In genomic region chr7:145633513-145633912, GRCh38 we compare ENCODE assay signal across 23 cellular contexts.
DNase-seq lines count a peak whose midpoint lies in the region; ATAC-seq, FAIRE-seq and TF ChIP-seq lines count a peak whose summit lies in the region.
"Had no signal": no experiment of that assay in that cellular context is flagged by ENCODE, and none has a peak within 500 bp of the region (broad histone marks: within the 10 kb centered on the region; RNA-seq: fewer than 3 reads in every experiment).

No MANE protein-coding gene starts in this region.

- TF ChIP-seq POLR2A in A549 (IDR thresholded peaks at IDR 0.05; ENCODE audit: low read length) (no peak), H54 (IDR thresholded peaks at IDR 0.05; ENCODE audit: low read depth, low read length) (no peak), spleen (IDR thresholded peaks at IDR 0.05) (no peak)

- no peaks in the 10 kb centered on the region for H3K79me2 ChIP-seq in PC-9 (ENCODE audit: low read depth)

- H3K36me3 Mint-ChIP-seq in osteocyte (ENCODE audit: unreplicated experiment): no peaks in the 10 kb centered on the region
- no peaks in the 10 kb centered on the region for H3K36me3 Mint-ChIP-seq in stimulated activated effector memory CD8-positive, alpha-beta T cell treated with anti-CD3 and anti-CD28 coated beads, Interleukin-12 subunit alpha, Interleukin-12 subunit beta, amount 100 ng/mL, for 72 hours
- H3K36me3 Mint-ChIP-seq: CD8-positive, alpha-beta T cell had no signal

- peaks cover 17% of the 10 kb centered on the region for H3K9me3 Mint-ChIP-seq in osteocyte (ENCODE audit: unreplicated experiment)
- peaks cover 12% of the 10 kb centered on the region for H3K9me3 Mint-ChIP-seq in stimulated activated effector memory CD8-positive, alpha-beta T cell treated with anti-CD3 and anti-CD28 coated beads, Interleukin-12 subunit alpha, Interleukin-12 subunit beta, amount 100 ng/mL, for 72 hours

- H3K9me3 ChIP-seq in A549 (no peaks in the 10 kb centered on the region), PC-9 (ENCODE audit: insufficient read depth, low read depth) (peaks cover 7% of the 10 kb centered on the region; the same call in 1 of the 2 replicates), spleen (peaks cover 0 to 9% (median 1%) of the 10 kb centered on the region in 8 donors)
- H3K9me3 ChIP-seq: Peyer's patch had no signal

- TF ChIP-seq CTCF in A549 (IDR thresholded peaks at IDR 0.05) (no peak), PC-9 (conservative IDR thresholded peaks at IDR 0.05) (no peak), bronchial epithelial cell (IDR thresholded peaks at IDR 0.05; ENCODE audit: insufficient read depth, low read length, severe bottlenecking) (no peak), spleen (IDR thresholded peaks at IDR 0.05 in 8 of 11, conservative IDR thresholded peaks at IDR 0.05 in 3 of 11) (no peak), osteocyte (IDR thresholded peaks at IDR 0.05) (no peak)

- H2AFZ ChIP-seq in PC-9: no peak overlapping the region

- ATAC-seq in A549: no peak
- no peak for ATAC-seq in stimulated activated effector memory CD8-positive, alpha-beta T cell treated with anti-CD3 and anti-CD28 coated beads, Interleukin-12 subunit alpha, Interleukin-12 subunit beta, amount 100 ng/mL, for 72 hours
- ATAC-seq: CD8-positive, alpha-beta T cell had no signal

- H3K4me2 ChIP-seq in A549: no peak overlapping the region
- 0 out of 2 replicates have a peak overlapping the region, but pooled peaks have one; percentile 14 for H3K4me2 ChIP-seq in PC-9
- H3K4me2 ChIP-seq: KMS-11 had no signal

- H3K27me3 Mint-ChIP-seq in osteocyte (ENCODE audit: unreplicated experiment): no peaks in the 10 kb centered on the region

- H3K4me3 Mint-ChIP-seq in osteocyte (ENCODE audit: unreplicated experiment): no peak overlapping the region
- no peak overlapping the region for H3K4me3 Mint-ChIP-seq in stimulated activated effector memory CD8-positive, alpha-beta T cell treated with anti-CD3 and anti-CD28 coated beads, Interleukin-12 subunit alpha, Interleukin-12 subunit beta, amount 100 ng/mL, for 72 hours
- H3K4me3 Mint-ChIP-seq: CD8-positive, alpha-beta T cell had no signal

- H3K4me3 ChIP-seq in A549: no peak overlapping the region
- H3K4me3 ChIP-seq in PC-9: no peak overlapping the region
- H3K4me3 ChIP-seq in bronchial epithelial cell (ENCODE audit: low read depth, low read length): no peak overlapping the region
- no peak overlapping the region for H3K4me3 ChIP-seq in spleen
- H3K4me3 ChIP-seq: Peyer's patch had no signal

- H3K4me1 ChIP-seq in A549: no peaks in the 10 kb centered on the region
- H3K4me1 ChIP-seq in PC-9 (replicated peaks; ENCODE audit: insufficient read depth): peaks cover 12% of the 10 kb centered on the region
- H3K4me1 ChIP-seq in spleen: no peaks in the 10 kb centered on the region
- H3K4me1 ChIP-seq: Peyer's patch had no signal

- H4K20me1 ChIP-seq in PC-9 (ENCODE audit: insufficient read depth): no peaks in the 10 kb centered on the region

- BruUV-seq in PC-9 (replicated peaks; lab: Mats Ljungman, UMichigan): no TSS peak

- H3K4me1 Mint-ChIP-seq in osteocyte (ENCODE audit: unreplicated experiment): no peaks in the 10 kb centered on the region
- no peaks in the 10 kb centered on the region for H3K4me1 Mint-ChIP-seq in stimulated activated effector memory CD8-positive, alpha-beta T cell treated with anti-CD3 and anti-CD28 coated beads, Interleukin-12 subunit alpha, Interleukin-12 subunit beta, amount 100 ng/mL, for 72 hours

- H3K27ac ChIP-seq in A549 (no peak overlapping the region), PC-9 (peak overlapping the region; percentile 38; the same call in 1 of the 2 replicates), spleen (no peak overlapping the region)
- H3K27ac ChIP-seq: KMS-11, Peyer's patch had no signal

- CTCF ChIA-PET in A549 (lab: Yijun Ruan, JAX): no interaction called here
- CTCF ChIA-PET in PC-9 (lab: Charles Lee): no interaction called here

- no peak for DNase-seq in A549 (ENCODE audit: low read depth in 1 of 2, low spot score in 1 of 2)
- no peak for DNase-seq in H54 (ENCODE audit: insufficient read length, low spot score)
- peak in 1 of 2 experiments; percentile 46 for DNase-seq in PC-9
- DNase-seq in bronchial epithelial cell (ENCODE audit: low read depth): peak; percentile 2
- no peak for DNase-seq in spleen
- DNase-seq in head of caudate nucleus: no peak
- DNase-seq in osteocyte (ENCODE audit: extremely low spot score, unreplicated experiment): no peak
- DNase-seq in stimulated activated effector memory CD8-positive, alpha-beta T cell treated with anti-CD3 and anti-CD28 coated beads, Interleukin-12 subunit alpha, Interleukin-12 subunit beta, amount 100 ng/mL, for 72 hours (ENCODE audit: low spot score in 2 of 2): no peak
- DNase-seq: AML-193; C1 segment of cervical spinal cord; CD8-positive, alpha-beta T cell; EL; GF-D8; H7; NCI-H1105; NCI-H146; NCI-H2029; NCI-H2227 treated with DMSO at 0.1 percent for 48 hours; NCI-H510A; Peyer's patch; Right ventricle myocardium superior had no signal

- no peak for TF ChIP-seq EP300 in A549 (IDR thresholded peaks at IDR 0.05)

- H3F3A ChIP-seq in PC-9 (ENCODE audit: insufficient read depth, low read depth): no peaks in the 10 kb centered on the region

- H3K27ac Mint-ChIP-seq in osteocyte (ENCODE audit: unreplicated experiment): no peak overlapping the region
- H3K27ac Mint-ChIP-seq in stimulated activated effector memory CD8-positive, alpha-beta T cell treated with anti-CD3 and anti-CD28 coated beads, Interleukin-12 subunit alpha, Interleukin-12 subunit beta, amount 100 ng/mL, for 72 hours: no peak overlapping the region
- H3K27ac Mint-ChIP-seq: CD8-positive, alpha-beta T cell had no signal

- no peaks in the 10 kb centered on the region for H3K9me2 ChIP-seq in PC-9 (ENCODE audit: insufficient read depth)

- intact Hi-C loops in PC-9 (cut with micrococcal nuclease; ENCODE audit: unreplicated experiment): loop anchor here (1.0 kb wide), 1 partner anchor 31 kb away; no protein-coding TSS in a partner anchor
- intact Hi-C loops in spleen (cut with DNase I; ENCODE audit: low total_unique reads): no loop called here
- intact Hi-C loops in head of caudate nucleus (cut with DNase I): no loop called here

- 10% methylated on average over 2 of the region's 2 CpGs for WGBS in A549 (ENCODE audit: missing lambda C conversion rate)
- 29 to 94% (median 63%) methylated on average over 2 of the region's 2 CpGs for WGBS in spleen, 5 donors

- FAIRE-seq in A549 (lab: Jason Lieb, UNC): no peak
- FAIRE-seq in H54 (lab: Jason Lieb, UNC): peak; percentile 86
- no peak for FAIRE-seq in bronchial epithelial cell (lab: Jason Lieb, UNC)
- FAIRE-seq: GM19239 had no signal

- POLR2A ChIA-PET in A549 (lab: Yijun Ruan, JAX): no interaction called here
- POLR2A ChIA-PET in PC-9 (lab: Charles Lee; ENCODE audit: unreplicated experiment): no interaction called here

- TF ChIP-seq RAD21 in A549 (conservative IDR thresholded peaks at IDR 0.05 in 1 of 2, IDR thresholded peaks at IDR 0.05 in 1 of 2): no peak

- H3K27me3 ChIP-seq in PC-9 (ENCODE audit: insufficient read depth, low read depth) (no peaks in the 10 kb centered on the region), bronchial epithelial cell (ENCODE audit: control insufficient read depth, insufficient read depth, low read length) (no peaks in the 10 kb centered on the region), spleen (replicated peaks in 1 of 7) (no peaks in the 10 kb centered on the region)
- H3K27me3 ChIP-seq: Peyer's patch had no signal

- H3K36me3 ChIP-seq in PC-9 (ENCODE audit: low read depth) (no peaks in the 10 kb centered on the region), bronchial epithelial cell (ENCODE audit: control insufficient read depth, insufficient read depth, low read length) (no peaks in the 10 kb centered on the region), spleen (no peaks in the 10 kb centered on the region)
- H3K36me3 ChIP-seq: Peyer's patch had no signal

TF ChIP-seq in A549, 52 proteins besides CTCF, POLR2A, EP300 and RAD21:
- TF ChIP-seq ATOH8 (CRISPR knock-in tag; IDR thresholded peaks at IDR 0.05; ENCODE audit: low read depth) (no peak), JUN (IDR thresholded peaks at IDR 0.05) (no peak), MAFK (IDR thresholded peaks at IDR 0.05; ENCODE audit: partially characterized antibody) (peak; percentile 59), EHMT2 (IDR thresholded peaks at IDR 0.05; ENCODE audit: low read depth) (no peak), BHLHE40 (IDR thresholded peaks at IDR 0.05; ENCODE audit: low read depth, low read length) (no peak), NFE2L2 (conservative IDR thresholded peaks at IDR 0.05; ENCODE audit: low read length) (peak; percentile 81), E2F6 (IDR thresholded peaks at IDR 0.05; ENCODE audit: borderline replicate concordance, low read depth) (no peak), RCOR1 (IDR thresholded peaks at IDR 0.05; ENCODE audit: low read depth, low read length) (no peak), MAX (IDR thresholded peaks at IDR 0.05) (no peak), SREBF2 (IDR thresholded peaks at IDR 0.05) (no peak), HEYL (CRISPR knock-in tag; IDR thresholded peaks at IDR 0.05) (no peak)
